1 cellular context compared by ENCODE assay signal in the genomic region with DNA sequence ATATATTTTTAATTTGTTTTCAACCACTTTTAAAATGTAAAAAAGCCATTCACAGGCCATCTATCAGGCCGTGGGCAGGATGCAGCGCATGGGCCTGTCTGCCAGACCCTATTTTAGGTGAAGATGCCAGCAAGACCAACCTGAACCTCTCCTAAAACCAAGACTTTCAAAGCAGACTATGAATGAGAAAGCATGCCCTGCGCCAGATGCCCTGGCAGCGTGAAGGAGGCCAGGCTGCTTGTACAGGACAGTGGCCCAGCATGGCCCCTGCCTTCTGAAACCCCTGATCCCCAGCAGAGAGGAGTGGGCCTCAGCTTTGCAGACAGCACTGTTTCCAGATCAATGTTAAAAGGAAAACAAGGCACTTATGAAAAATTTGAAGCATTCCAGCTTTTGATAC.
TF ChIP-seq lines count a peak whose summit lies in the region.

No MANE protein-coding gene starts in this region.

TF ChIP-seq in H1, 55 proteins besides CTCF, POLR2A, EP300 and RAD21:
- TF ChIP-seq MAFK (IDR thresholded peaks at IDR 0.05; ENCODE audit: low read depth, low read length) (no peak), GTF2F1 (IDR thresholded peaks at IDR 0.05; ENCODE audit: borderline replicate concordance, low read depth, low read length) (no peak), KDM4A (IDR thresholded peaks at IDR 0.05; ENCODE audit: low read depth, low read length, severe bottlenecking) (no peak), EGR1 (IDR thresholded peaks at IDR 0.05; ENCODE audit: borderline replicate concordance, low read depth, low read length) (no peak), TCF12 (IDR thresholded peaks at IDR 0.05; ENCODE audit: low read depth, low read length) (no peak), BACH1 (IDR thresholded peaks at IDR 0.05; ENCODE audit: low read length) (no peak), SIN3A (conservative IDR thresholded peaks at IDR 0.05 in 1 of 2, IDR thresholded peaks at IDR 0.05 in 1 of 2; ENCODE audit: low read depth in 1 of 2, low read length in 2 of 2) (no peak), PHF8 (conservative IDR thresholded peaks at IDR 0.05; ENCODE audit: low read depth, low read length) (no peak), HDAC6 (IDR thresholded peaks at IDR 0.05; ENCODE audit: low read depth, low read length) (no peak), NANOG (IDR thresholded peaks at IDR 0.05; ENCODE audit: insufficient read depth, low read depth, low read length, poor library complexity, severe bottlenecking) (no peak)
